ENCODE assay signal across 18 cellular contexts in genomic region chr9:17742065-17742464, GRCh38.
DNase-seq lines count a peak whose midpoint lies in the region; ATAC-seq, FAIRE-seq and TF ChIP-seq lines count a peak whose summit lies in the region.
"Had no signal": no experiment of that assay in that cellular context is flagged by ENCODE, and none has a peak within 500 bp of the region (broad histone marks: within the 10 kb centered on the region; RNA-seq: fewer than 3 reads in every experiment).

No MANE protein-coding gene starts in this region.

- H3K4me1 ChIP-seq in HepG2 (ENCODE audit: insufficient read depth, low read length) (no peaks in the 10 kb centered on the region), right lobe of liver (no peaks in the 10 kb centered on the region)
- H3K4me1 ChIP-seq: breast epithelium, heart right ventricle, psoas muscle had no signal

- H3K27ac ChIP-seq in HepG2 (ENCODE audit: extremely low read length, insufficient read depth, low read length) (no peak overlapping the region), right lobe of liver (no peak overlapping the region)
- H3K27ac ChIP-seq: breast epithelium, heart right ventricle, psoas muscle had no signal

- H3K36me3 Mint-ChIP-seq in glutamatergic neuron (ENCODE audit: unreplicated experiment), result no peaks in the 10 kb centered on the region
- H3K36me3 Mint-ChIP-seq in natural killer cell treated with Interleukin-12 subunit alpha and Interleukin-12 subunit beta and Interleukin-15 and Interleukin-18, amount 100 ng/mL, for 72 hours, result no peaks in the 10 kb centered on the region
- H3K36me3 Mint-ChIP-seq in activated CD8-positive, alpha-beta memory T cell treated with anti-CD3 and anti-CD28 coated beads, Interleukin-2, amount 10 ng/mL, durations not matched to agents 7 days and 5 days, result no peaks in the 10 kb centered on the region
- H3K36me3 Mint-ChIP-seq: stimulated activated naive B cell treated with anti-CD40 and anti-IgM and Interleukin-4, amounts not matched to agents 10 μg/mL and 1 μg/mL and 100 μg/mL, for 72 hours had no signal

- H3K36me3 ChIP-seq in HepG2 (replicated peaks in 1 of 2; ENCODE audit: control insufficient read depth in 1 of 2, insufficient read depth in 2 of 2, low read length in 2 of 2) (no peaks in the 10 kb centered on the region), right lobe of liver (no peaks in the 10 kb centered on the region)
- H3K36me3 ChIP-seq: breast epithelium, heart right ventricle had no signal

- H3K9me3 ChIP-seq in HepG2 (ENCODE audit: low read length) (no peaks in the 10 kb centered on the region), right lobe of liver (no peaks in the 10 kb centered on the region)
- H3K9me3 ChIP-seq: breast epithelium, heart right ventricle, psoas muscle had no signal

- TF ChIP-seq CTCF in HepG2 (CRISPR knock-in tag; IDR thresholded peaks at IDR 0.05), result no peak
- TF ChIP-seq CTCF in right lobe of liver (IDR thresholded peaks at IDR 0.05), result no peak
- TF ChIP-seq CTCF in glutamatergic neuron (IDR thresholded peaks at IDR 0.05; ENCODE audit: partially characterized antibody, unreplicated experiment), result peak; percentile 42

- no peaks in the 10 kb centered on the region for H3K4me1 Mint-ChIP-seq in glutamatergic neuron (ENCODE audit: low read depth, unreplicated experiment)
- no peaks in the 10 kb centered on the region for H3K4me1 Mint-ChIP-seq in natural killer cell treated with Interleukin-12 subunit alpha and Interleukin-12 subunit beta and Interleukin-15 and Interleukin-18, amount 100 ng/mL, for 72 hours (ENCODE audit: low read depth in 2 of 2)
- H3K4me1 Mint-ChIP-seq in activated CD8-positive, alpha-beta memory T cell treated with anti-CD3 and anti-CD28 coated beads, Interleukin-2, amount 10 ng/mL, durations not matched to agents 7 days and 5 days, result no peaks in the 10 kb centered on the region
- H3K4me1 Mint-ChIP-seq: stimulated activated naive B cell treated with anti-CD40 and anti-IgM and Interleukin-4, amounts not matched to agents 10 μg/mL and 1 μg/mL and 100 μg/mL, for 72 hours had no signal

- no peaks in the 10 kb centered on the region for H3K27me3 ChIP-seq in HepG2 (ENCODE audit: control insufficient read depth in 1 of 2, insufficient read depth in 2 of 2, low read length in 2 of 2)
- H3K27me3 ChIP-seq in right lobe of liver, result no peaks in the 10 kb centered on the region
- H3K27me3 ChIP-seq: breast epithelium, heart right ventricle had no signal

- H3K9me3 Mint-ChIP-seq in glutamatergic neuron (ENCODE audit: unreplicated experiment), result no peaks in the 10 kb centered on the region
- H3K9me3 Mint-ChIP-seq in natural killer cell treated with Interleukin-12 subunit alpha and Interleukin-12 subunit beta and Interleukin-15 and Interleukin-18, amount 100 ng/mL, for 72 hours, result peaks cover 17% of the 10 kb centered on the region
- no peaks in the 10 kb centered on the region for H3K9me3 Mint-ChIP-seq in activated CD8-positive, alpha-beta memory T cell treated with anti-CD3 and anti-CD28 coated beads, Interleukin-2, amount 10 ng/mL, durations not matched to agents 7 days and 5 days (ENCODE audit: low read depth)

- H3K4me3 Mint-ChIP-seq in glutamatergic neuron (ENCODE audit: unreplicated experiment), result no peak overlapping the region
- H3K4me3 Mint-ChIP-seq in natural killer cell treated with Interleukin-12 subunit alpha and Interleukin-12 subunit beta and Interleukin-15 and Interleukin-18, amount 100 ng/mL, for 72 hours, result no peak overlapping the region
- H3K4me3 Mint-ChIP-seq in activated CD8-positive, alpha-beta memory T cell treated with anti-CD3 and anti-CD28 coated beads, Interleukin-2, amount 10 ng/mL, durations not matched to agents 7 days and 5 days, result no peak overlapping the region
- H3K4me3 Mint-ChIP-seq: effector memory CD8-positive, alpha-beta T cell; stimulated activated naive B cell treated with anti-CD40 and anti-IgM and Interleukin-4, amounts not matched to agents 10 μg/mL and 1 μg/mL and 100 μg/mL, for 72 hours; T-helper 1 cell treated with Interleukin-12 subunit alpha and Interleukin-12 subunit beta and Interleukin-4 antibody, amounts not matched to agents 30 μg/mL and 1 μg/mL, for 36 hours had no signal

- TF ChIP-seq POLR2A in HepG2 (IDR thresholded peaks at IDR 0.05; ENCODE audit: insufficient read depth in 1 of 2, low read depth in 2 of 2, low read length in 2 of 2), result no peak
- no peak for TF ChIP-seq POLR2A in right lobe of liver (IDR thresholded peaks at IDR 0.05)

- WGBS in HepG2 (ENCODE audit: low lambda C conversion rate), result 0% methylated on average over 3 of the region's 3 CpGs
- 25% methylated on average over 3 of the region's 3 CpGs for WGBS in right lobe of liver (ENCODE audit: insufficient coverage, low coverage, low lambda C conversion rate, missing lambda C conversion rate)

- in situ Hi-C loops in HepG2 (cut with HindIII; ENCODE audit: extremely low pct_ligation_motif_present, low pct_unique_long_range_greater_than_20kb), result no loop called here

- DNase-seq in HepG2 (ENCODE audit: low spot score), result no peak
- no peak for DNase-seq in right lobe of liver
- peak; percentile 72 for DNase-seq in NCI-H748 (lab: John Stamatoyannopoulos, UW; ENCODE audit: unreplicated experiment)
- DNase-seq in glutamatergic neuron, result no peak
- DNase-seq in T-helper 9 cell, result no peak
- no peak for DNase-seq in left cardiac atrium
- no peak for DNase-seq in natural killer cell treated with Interleukin-12 subunit alpha and Interleukin-12 subunit beta and Interleukin-15 and Interleukin-18, amount 100 ng/mL, for 72 hours (ENCODE audit: low spot score)
- no peak for DNase-seq in activated CD8-positive, alpha-beta memory T cell treated with anti-CD3 and anti-CD28 coated beads, Interleukin-2, amount 10 ng/mL, durations not matched to agents 7 days and 5 days
- DNase-seq: activated CD4-positive, alpha-beta T cell treated with anti-CD3 and anti-CD28 coated beads, Interleukin-2, amount 50 U/mL, for 48 hours; activated gamma-delta T cell; effector memory CD8-positive, alpha-beta T cell; GF-D8; heart right ventricle; NCI-H1105 treated with DMSO at 0.1 percent for 48 hours; psoas muscle; stimulated activated naive B cell treated with anti-CD40 and anti-IgM and Interleukin-4, amounts not matched to agents 10 μg/mL and 1 μg/mL and 100 μg/mL, for 72 hours had no signal

- H3K4me3 ChIP-seq in HepG2 (replicated peaks in 1 of 3; ENCODE audit: insufficient read depth in 1 of 3, low read depth in 2 of 3, low read length in 3 of 3) (no peak overlapping the region), right lobe of liver (no peak overlapping the region)
- H3K4me3 ChIP-seq: breast epithelium, heart right ventricle, psoas muscle had no signal

- TF ChIP-seq RAD21 in HepG2 (CRISPR knock-in tag; IDR thresholded peaks at IDR 0.05), result no peak

- TF ChIP-seq EP300 in HepG2 (IDR thresholded peaks at IDR 0.05; ENCODE audit: low read depth in 2 of 2, low read length in 2 of 2) (no peak), HepG2 (CRISPR knock-in tag; IDR thresholded peaks at IDR 0.05; ENCODE audit: borderline replicate concordance) (no peak)

- ATAC-seq in HepG2 (peak; percentile 71), right lobe of liver (no peak), left cardiac atrium (no peak)
- ATAC-seq in natural killer cell treated with Interleukin-12 subunit alpha and Interleukin-12 subunit beta and Interleukin-15 and Interleukin-18, amount 100 ng/mL, for 72 hours, result no peak
- ATAC-seq in activated CD8-positive, alpha-beta memory T cell treated with anti-CD3 and anti-CD28 coated beads, Interleukin-2, amount 10 ng/mL, durations not matched to agents 7 days and 5 days, result no peak
- ATAC-seq: effector memory CD8-positive, alpha-beta T cell; heart right ventricle; psoas muscle; stimulated activated naive B cell treated with anti-CD40 and anti-IgM and Interleukin-4, amounts not matched to agents 10 μg/mL and 1 μg/mL and 100 μg/mL, for 72 hours had no signal

- H3K4me2 ChIP-seq in HepG2 (ENCODE audit: low read depth, low read length), result no peak overlapping the region

- no peak overlapping the region for H2AFZ ChIP-seq in HepG2 (ENCODE audit: low read length)

- intact Hi-C loops in HepG2 (cut with micrococcal nuclease; ENCODE audit: unreplicated experiment), result no loop called here
- intact Hi-C loops in right lobe of liver (cut with DNase I), result no loop called here
- intact Hi-C loops in left cardiac atrium (cut with DNase I), result no loop called here

- no peaks in the 10 kb centered on the region for H4K20me1 ChIP-seq in HepG2 (ENCODE audit: insufficient read depth, low read length)

- no TSS peak for BruUV-seq in HepG2 (replicated peaks; lab: Mats Ljungman, UMichigan)

- no peaks in the 10 kb centered on the region for H3K27me3 Mint-ChIP-seq in glutamatergic neuron (ENCODE audit: unreplicated experiment)
- no peaks in the 10 kb centered on the region for H3K27me3 Mint-ChIP-seq in natural killer cell treated with Interleukin-12 subunit alpha and Interleukin-12 subunit beta and Interleukin-15 and Interleukin-18, amount 100 ng/mL, for 72 hours
- no peaks in the 10 kb centered on the region for H3K27me3 Mint-ChIP-seq in activated CD8-positive, alpha-beta memory T cell treated with anti-CD3 and anti-CD28 coated beads, Interleukin-2, amount 10 ng/mL, durations not matched to agents 7 days and 5 days
- H3K27me3 Mint-ChIP-seq: effector memory CD8-positive, alpha-beta T cell; stimulated activated naive B cell treated with anti-CD40 and anti-IgM and Interleukin-4, amounts not matched to agents 10 μg/mL and 1 μg/mL and 100 μg/mL, for 72 hours had no signal

- CTCF ChIA-PET in HepG2 (lab: Yijun Ruan, JAX; ENCODE audit: low intra/inter-chr PET ratio, low total read pairs), result no interaction called here
- CTCF ChIA-PET in activated CD8-positive, alpha-beta memory T cell treated with anti-CD3 and anti-CD28 coated beads, Interleukin-2, amount 10 ng/mL, durations not matched to agents 7 days and 5 days (lab: Charles Lee), result no interaction called here

- no peak overlapping the region for H3K27ac Mint-ChIP-seq in glutamatergic neuron (ENCODE audit: unreplicated experiment)
- no peak overlapping the region for H3K27ac Mint-ChIP-seq in natural killer cell treated with Interleukin-12 subunit alpha and Interleukin-12 subunit beta and Interleukin-15 and Interleukin-18, amount 100 ng/mL, for 72 hours
- H3K27ac Mint-ChIP-seq in activated CD8-positive, alpha-beta memory T cell treated with anti-CD3 and anti-CD28 coated beads, Interleukin-2, amount 10 ng/mL, durations not matched to agents 7 days and 5 days, result no peak overlapping the region
- H3K27ac Mint-ChIP-seq: effector memory CD8-positive, alpha-beta T cell; stimulated activated naive B cell treated with anti-CD40 and anti-IgM and Interleukin-4, amounts not matched to agents 10 μg/mL and 1 μg/mL and 100 μg/mL, for 72 hours; T-helper 1 cell treated with Interleukin-12 subunit alpha and Interleukin-12 subunit beta and Interleukin-4 antibody, amounts not matched to agents 30 μg/mL and 1 μg/mL, for 36 hours had no signal

- no peak for FAIRE-seq in HepG2 (lab: Jason Lieb, UNC)

- H3K9ac ChIP-seq in HepG2 (ENCODE audit: insufficient read depth, low read depth, low read length), result no peak overlapping the region

- POLR2A ChIA-PET in HepG2 (lab: Yijun Ruan, JAX), result no interaction called here

- no peaks in the 10 kb centered on the region for H3K79me2 ChIP-seq in HepG2 (ENCODE audit: insufficient read depth, low read length)

TF ChIP-seq in HepG2, 621 proteins besides CTCF, POLR2A, EP300 and RAD21 (continues in another document):
- peak; percentile 93 for TF ChIP-seq TEAD3 (CRISPR knock-in tag; optimal IDR thresholded peaks at IDR 0.05; ENCODE audit: borderline replicate concordance)
- no peak for TF ChIP-seq MEIS2 (CRISPR knock-in tag; IDR thresholded peaks at IDR 0.05)
